ENCODE assay signal across 1 cellular context in genomic region chr17:8376302-8377067, GRCh38.
TF ChIP-seq lines count a peak whose summit lies in the region.

Gene KRABD2 (minus strand): TSS chr17:8376704.

TF ChIP-seq in WTC11, 78 proteins besides CTCF, POLR2A, EP300 and RAD21 (continued from another document):
- TF ChIP-seq, protein P1, sequence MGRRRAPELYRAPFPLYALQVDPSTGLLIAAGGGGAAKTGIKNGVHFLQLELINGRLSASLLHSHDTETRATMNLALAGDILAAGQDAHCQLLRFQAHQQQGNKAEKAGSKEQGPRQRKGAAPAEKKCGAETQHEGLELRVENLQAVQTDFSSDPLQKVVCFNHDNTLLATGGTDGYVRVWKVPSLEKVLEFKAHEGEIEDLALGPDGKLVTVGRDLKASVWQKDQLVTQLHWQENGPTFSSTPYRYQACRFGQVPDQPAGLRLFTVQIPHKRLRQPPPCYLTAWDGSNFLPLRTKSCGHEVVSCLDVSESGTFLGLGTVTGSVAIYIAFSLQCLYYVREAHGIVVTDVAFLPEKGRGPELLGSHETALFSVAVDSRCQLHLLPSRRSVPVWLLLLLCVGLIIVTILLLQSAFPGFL (CRISPR knock-in tag; IDR thresholded peaks at IDR 0.05; ENCODE audit: borderline replicate concordance) = no peak; the same call in 1 of the 2 replicates
